In genomic region chr3:185613016-185613415, GRCh38 we compare ENCODE assay signal across 21 cellular contexts. TPM values are rescaled to one million over a fixed set of nuclear protein-coding genes. Genes with fewer than 3 reads are reported as not detected.
A peak's percentile ranks its signal among the peaks of the same experiment; 100 is the strongest.
DNase-seq lines count a peak whose midpoint lies in the region; ATAC-seq, FAIRE-seq and TF ChIP-seq lines count a peak whose summit lies in the region.
"Had no signal": no experiment of that assay in that cellular context is flagged by ENCODE, and none has a peak within 500 bp of the region (broad histone marks: within the 10 kb centered on the region; RNA-seq: fewer than 3 reads in every experiment).

No MANE protein-coding gene starts in this region.

- H3K4ac ChIP-seq in H9 (ENCODE audit: low read depth, low read length): no peak overlapping the region

- H3K27me3 ChIP-seq in H9 (ENCODE audit: insufficient read depth, low read length) (no peaks in the 10 kb centered on the region), transverse colon (no peaks in the 10 kb centered on the region)

- no peak overlapping the region for H4K8ac ChIP-seq in H9 (replicated peaks; ENCODE audit: insufficient read length, low read depth, low read length)

- no peak for DNase-seq in activated CD8-positive, alpha-beta memory T cell treated with anti-CD3 and anti-CD28 coated beads, Interleukin-2, amount 10 ng/mL, durations not matched to agents 7 days and 5 days
- DNase-seq in activated CD8-positive, alpha-beta memory T cell treated with anti-CD3 and anti-CD28 coated beads for 24 hours: no peak
- DNase-seq in D721Med (ENCODE audit: insufficient read length, low spot score) (no peak), T-helper 17 cell (no peak), fibroblast of villous mesenchyme (ENCODE audit: low read depth) (peak; percentile 41), NCI-H2171 treated with DMSO at 0.1 percent for 48 hours (lab: John Stamatoyannopoulos, UW) (no peak), H9 (no peak), transverse colon (no peak)
- DNase-seq: Calu3, DMS79, NCI-H1105, NCI-H187, NCI-H446, NCI-H748 treated with DMSO at 0.1 percent for 48 hours, Right ventricle myocardium superior had no signal

- H3K27ac Mint-ChIP-seq in activated CD8-positive, alpha-beta memory T cell treated with anti-CD3 and anti-CD28 coated beads, Interleukin-2, amount 10 ng/mL, durations not matched to agents 7 days and 5 days: peak overlapping the region; percentile 50
- H3K27ac Mint-ChIP-seq in T-helper 17 cell: peak overlapping the region; percentile 29
- no peak overlapping the region for H3K27ac Mint-ChIP-seq in H9

- no peak for ATAC-seq in activated CD8-positive, alpha-beta memory T cell treated with anti-CD3 and anti-CD28 coated beads, Interleukin-2, amount 10 ng/mL, durations not matched to agents 7 days and 5 days
- no peak for ATAC-seq in T-helper 17 cell
- ATAC-seq: A549, GM12878, Panc1 had no signal

- no peak overlapping the region for H3K23ac ChIP-seq in H9 (ENCODE audit: insufficient read length, low read depth, low read length)

- H3K14ac ChIP-seq in H9 (ENCODE audit: insufficient read depth, low read length): no peak overlapping the region

- TF ChIP-seq EP300 in transverse colon (IDR thresholded peaks at IDR 0.05; ENCODE audit: low read depth): no peak

- H2BK20ac ChIP-seq in H9 (ENCODE audit: low read depth, low read length, poor library complexity, severe bottlenecking): no peak overlapping the region

- H3K4me2 ChIP-seq in H9 (ENCODE audit: insufficient read depth, insufficient read length, low read length): no peak overlapping the region
- H3K4me2 ChIP-seq: A549 had no signal

- WGBS in H9 (ENCODE audit: extremely low coverage, insufficient read length, low lambda C conversion rate): no CpG with 5 or more reads among the region's 6 CpGs
- 81 to 87% methylated on average over 5 to 6 of the region's 6 CpGs for WGBS in transverse colon (ENCODE audit: low coverage in 1 of 2), 2 donors

- H3K36me3 ChIP-seq in transverse colon: peaks cover 0 to 87% (median 37%) of the 10 kb centered on the region in 4 donors

- no peaks in the 10 kb centered on the region for H3K9me3 Mint-ChIP-seq in activated CD8-positive, alpha-beta memory T cell treated with anti-CD3 and anti-CD28 coated beads, Interleukin-2, amount 10 ng/mL, durations not matched to agents 7 days and 5 days (ENCODE audit: low read depth)
- H3K9me3 Mint-ChIP-seq in H9: no peaks in the 10 kb centered on the region

- no peaks in the 10 kb centered on the region for H4K20me1 ChIP-seq in H9 (ENCODE audit: control insufficient read depth, insufficient read depth, insufficient read length)

- H3K79me1 ChIP-seq in H9 (ENCODE audit: insufficient read depth, low read depth, low read length, poor library complexity, severe bottlenecking): no peaks in the 10 kb centered on the region

- H3K27me3 Mint-ChIP-seq in activated CD8-positive, alpha-beta memory T cell treated with anti-CD3 and anti-CD28 coated beads, Interleukin-2, amount 10 ng/mL, durations not matched to agents 7 days and 5 days: no peaks in the 10 kb centered on the region
- H3K27me3 Mint-ChIP-seq in T-helper 17 cell (no peaks in the 10 kb centered on the region), H9 (ENCODE audit: low read depth) (no peaks in the 10 kb centered on the region)

- no peak overlapping the region for H2BK15ac ChIP-seq in H9 (ENCODE audit: low read depth, low read length)

- in situ Hi-C loops in transverse colon (cut with MboI; ENCODE audit: low pct_ligation_motif_present in 1 of 4, low pct_unique_long_range_greater_than_20kb in 1 of 4, low sequenced_read_pairs in 3 of 4): no loop called here

- TF ChIP-seq CTCF in D721Med (IDR thresholded peaks at IDR 0.05; ENCODE audit: insufficient read depth, missing control alignments) (no peak), fibroblast of villous mesenchyme (IDR thresholded peaks at IDR 0.05; ENCODE audit: insufficient read depth, low read depth, low read length) (no peak), H9 (conservative IDR thresholded peaks at IDR 0.05) (no peak), transverse colon (IDR thresholded peaks at IDR 0.05) (no peak)

- CTCF ChIA-PET in activated CD8-positive, alpha-beta memory T cell treated with anti-CD3 and anti-CD28 coated beads, Interleukin-2, amount 10 ng/mL, durations not matched to agents 7 days and 5 days (lab: Charles Lee): interaction anchor here (1.2 to 1.3 kb wide), 2 partner anchors 18 to 155 kb away, joined by 3 to 4 read pairs; no protein-coding TSS in a partner anchor

- H3K4me3 ChIP-seq in fibroblast of villous mesenchyme (ENCODE audit: low read depth, low read length) (no peak overlapping the region), transverse colon (no peak overlapping the region)
- H3K4me3 ChIP-seq: A549, GM12878, HAP-1 had no signal

- H3K23me2 ChIP-seq in H9 (ENCODE audit: insufficient read length, low read depth, low read length, poor library complexity, severe bottlenecking): no peaks in the 10 kb centered on the region

- peaks cover 35% of the 10 kb centered on the region for H3K36me3 Mint-ChIP-seq in activated CD8-positive, alpha-beta memory T cell treated with anti-CD3 and anti-CD28 coated beads, Interleukin-2, amount 10 ng/mL, durations not matched to agents 7 days and 5 days
- H3K36me3 Mint-ChIP-seq in T-helper 17 cell (ENCODE audit: low read depth): peaks cover 11% of the 10 kb centered on the region
- peaks cover 31 to 88% (median 69%) of the 10 kb centered on the region in 3 experiments for H3K36me3 Mint-ChIP-seq in H9 (ENCODE audit: insufficient read depth in 1 of 3, low read depth in 3 of 3)

- H2BK120ac ChIP-seq in H9 (ENCODE audit: low read depth, low read length, poor library complexity, severe bottlenecking): no peak overlapping the region

- no peaks in the 10 kb centered on the region for H3K4me1 ChIP-seq in H9 (ENCODE audit: insufficient read depth, low read length)
- no peaks in the 10 kb centered on the region for H3K4me1 ChIP-seq in transverse colon
- H3K4me1 ChIP-seq: A549, HAP-1 had no signal

- no peak overlapping the region for H2AK5ac ChIP-seq in H9 (ENCODE audit: insufficient read length, low read length)

- H4K5ac ChIP-seq in H9 (ENCODE audit: insufficient read length, low read depth, low read length): no peak overlapping the region

- no peak overlapping the region for H2BK12ac ChIP-seq in H9 (ENCODE audit: insufficient read length, low read depth, low read length)

- H3T11ph ChIP-seq in H9 (ENCODE audit: low read length): no peak overlapping the region

- no peaks in the 10 kb centered on the region for H3K79me2 ChIP-seq in H9 (ENCODE audit: insufficient read depth, low read length)

- H2BK5ac ChIP-seq in H9 (ENCODE audit: insufficient read length, low read length): no peak overlapping the region

- intact Hi-C loops in transverse colon (cut with DNase I; ENCODE audit: low total_unique reads): no loop called here

- TF ChIP-seq POLR2A in transverse colon (IDR thresholded peaks at IDR 0.05): no peak

- no peak overlapping the region for H3K27ac ChIP-seq in H9 (ENCODE audit: insufficient read length, low read depth, low read length)
- no peak overlapping the region for H3K27ac ChIP-seq in transverse colon
- H3K27ac ChIP-seq: A549, C4-2B had no signal

- no peak overlapping the region for H3K9ac ChIP-seq in H9 (ENCODE audit: extremely low read depth, insufficient read length, low read length)

- no peak overlapping the region for H2AFZ ChIP-seq in H9 (ENCODE audit: low read length)

- peak; percentile 6 for FAIRE-seq in D721Med (lab: Jason Lieb, UNC)
- FAIRE-seq: A549, GM12878, GM18507 had no signal

- H3K9me3 ChIP-seq in T-helper 17 cell (ENCODE audit: control insufficient read depth, low read length, poor library complexity, severe bottlenecking) (no peaks in the 10 kb centered on the region), H9 (ENCODE audit: control insufficient read depth, low read depth, low read length) (no peaks in the 10 kb centered on the region), transverse colon (no peaks in the 10 kb centered on the region)
- H3K9me3 ChIP-seq: A549, HAP-1 had no signal

- H3K4me3 Mint-ChIP-seq in activated CD8-positive, alpha-beta memory T cell treated with anti-CD3 and anti-CD28 coated beads, Interleukin-2, amount 10 ng/mL, durations not matched to agents 7 days and 5 days: peak overlapping the region; percentile 33
- H3K4me3 Mint-ChIP-seq in T-helper 17 cell: peak overlapping the region; percentile 19
- no peak overlapping the region for H3K4me3 Mint-ChIP-seq in H9

- H3K56ac ChIP-seq in H9 (ENCODE audit: insufficient read length, low read depth, low read length): no peak overlapping the region

- no peak overlapping the region for H4K91ac ChIP-seq in H9 (ENCODE audit: insufficient read length, low read depth, low read length)

- peaks cover 4% of the 10 kb centered on the region for H3K4me1 Mint-ChIP-seq in activated CD8-positive, alpha-beta memory T cell treated with anti-CD3 and anti-CD28 coated beads, Interleukin-2, amount 10 ng/mL, durations not matched to agents 7 days and 5 days
- H3K4me1 Mint-ChIP-seq in T-helper 17 cell (peaks cover 6% of the 10 kb centered on the region), H9 (no peaks in the 10 kb centered on the region)

- no peak overlapping the region for H3K18ac ChIP-seq in H9 (ENCODE audit: insufficient read length, low read depth, low read length)

RNA-seq across cellular contexts. Expression of gene SENP2, which starts 26.9 kb away (rescaled TPM):
- total RNA-seq in activated CD8-positive, alpha-beta memory T cell treated with anti-CD3 and anti-CD28 coated beads, Interleukin-2, amount 10 ng/mL, durations not matched to agents 7 days and 5 days: 10 to 100 TPM; 28.8 to 31.4 TPM
- total RNA-seq in T-helper 17 cell: 10 to 100 TPM; 48.5 to 64.6 TPM
- total RNA-seq in fibroblast of villous mesenchyme: 22.2 and 29.4 TPM in 2 replicates
- total RNA-seq in H9 (2021): 89.4 and 90.1 TPM in 2 replicates
- total RNA-seq in transverse colon: 10 to 100 TPM in 3 of 4 donors, 1 to 10 TPM in 1; 4.0 to 28.4 (median 18.4) TPM

Comparison
In these comparisons a context has a peak if more than half of its experiments do, and no peak if none do; other contexts are left out.
1. H3K27ac Mint-ChIP-seq: peak in activated CD8-positive, alpha-beta memory T cell treated with anti-CD3 and anti-CD28 coated beads, Interleukin-2, amount 10 ng/mL, durations not matched to agents 7 days and 5 days (single experiment) and T-helper 17 cell (single experiment); none in H9 (0 of 3).
2. H3K4me3 Mint-ChIP-seq: peak in activated CD8-positive, alpha-beta memory T cell treated with anti-CD3 and anti-CD28 coated beads, Interleukin-2, amount 10 ng/mL, durations not matched to agents 7 days and 5 days (single experiment) and T-helper 17 cell (single experiment); none in H9 (0 of 2).